ENCODE assay signal across 14 cellular contexts in genomic region chr3:21216598-21216997, GRCh38.
A peak's percentile ranks its signal among the peaks of the same experiment; 100 is the strongest.
DNase-seq lines count a peak whose midpoint lies in the region; ATAC-seq, FAIRE-seq and TF ChIP-seq lines count a peak whose summit lies in the region.
"Had no signal": no experiment of that assay in that cellular context is flagged by ENCODE, and none has a peak within 500 bp of the region (broad histone marks: within the 10 kb centered on the region; RNA-seq: fewer than 3 reads in every experiment).

No MANE protein-coding gene starts in this region.

- WGBS in GM23248 (ENCODE audit: low coverage in 1 of 2, low lambda C conversion rate in 2 of 2, missing lambda C conversion rate in 2 of 2), 2 experiments, result 50 to 78% methylated on average over 1 of the region's 1 CpG
- 64 to 73% (median 68%) methylated on average over 1 of the region's 1 CpG for WGBS in psoas muscle, 3 donors
- WGBS in pancreas, 2 donors, result 43 to 48% methylated on average over 1 of the region's 1 CpG

- intact Hi-C loops in psoas muscle (cut with DNase I) (no loop called here), pancreas (cut with DNase I) (no loop called here)

- no peaks in the 10 kb centered on the region for H3K9me3 ChIP-seq in GM23248 (ENCODE audit: low read depth)
- peaks cover 12% of the 10 kb centered on the region for H3K9me3 ChIP-seq in psoas muscle
- no peaks in the 10 kb centered on the region for H3K9me3 ChIP-seq in pancreas

- no peaks in the 10 kb centered on the region for H4K20me1 ChIP-seq in GM23248 (ENCODE audit: insufficient read depth)

- no peaks in the 10 kb centered on the region for H3K9me2 ChIP-seq in GM23248 (ENCODE audit: insufficient read depth)

- in situ Hi-C loops in GM23248 (cut with MboI) (no loop called here), SK-MEL-5 (cut with HindIII; ENCODE audit: low pct_unique_long_range_greater_than_20kb, low sequenced_read_pairs) (no loop called here)

- FAIRE-seq in pancreas (lab: Jason Lieb, UNC), result no peak

- no peak overlapping the region for H3K4me2 ChIP-seq in GM23248 (ENCODE audit: unreplicated experiment)

- H3K4me1 ChIP-seq in GM23248 (ENCODE audit: insufficient read depth) (no peaks in the 10 kb centered on the region), psoas muscle (no peaks in the 10 kb centered on the region), pancreas (no peaks in the 10 kb centered on the region)
- H3K4me1 ChIP-seq: adrenal gland had no signal

- H3K36me3 ChIP-seq in GM23248 (ENCODE audit: low read depth) (no peaks in the 10 kb centered on the region), psoas muscle (ENCODE audit: insufficient read depth in 1 of 2, low read depth in 1 of 2) (no peaks in the 10 kb centered on the region), pancreas (no peaks in the 10 kb centered on the region)
- H3K36me3 ChIP-seq: adrenal gland had no signal

- no peak overlapping the region for H2AFZ ChIP-seq in GM23248

- DNase-seq in AG08396 (ENCODE audit: low spot score) (peak; percentile 10), GM23248 (peak; percentile 20), SK-MEL-5 (ENCODE audit: low read depth, low spot score) (peak; percentile 74), foreskin melanocyte (peak; percentile 19), NCI-H226 (no peak), NCI-H2081 treated with DMSO at 0.1 percent for 48 hours (lab: John Stamatoyannopoulos, UW) (no peak), psoas muscle (no peak), pancreas (no peak)
- DNase-seq: adrenal gland, COR-L47, mesenchymal stem cell, NCI-H1930 had no signal

- TF ChIP-seq CTCF in psoas muscle (IDR thresholded peaks at IDR 0.05) (no peak), pancreas (IDR thresholded peaks at IDR 0.05) (no peak)

- no peaks in the 10 kb centered on the region for H3F3A ChIP-seq in GM23248 (ENCODE audit: insufficient read depth)

- H3K4me3 ChIP-seq in GM23248 (no peak overlapping the region), psoas muscle (no peak overlapping the region), pancreas (no peak overlapping the region)
- H3K4me3 ChIP-seq: adrenal gland, SK-N-MC had no signal

- H3K9ac ChIP-seq in GM23248, result no peak overlapping the region

- ATAC-seq in psoas muscle (no peak), pancreas (no peak)
- ATAC-seq: sciatic nerve had no signal

- H3K79me2 ChIP-seq in GM23248 (ENCODE audit: insufficient read depth), result no peaks in the 10 kb centered on the region

- no peak overlapping the region for H3K27ac ChIP-seq in GM23248
- H3K27ac ChIP-seq in psoas muscle, result no peak overlapping the region
- H3K27ac ChIP-seq in pancreas, result no peak overlapping the region
- H3K27ac ChIP-seq: adrenal gland, SK-N-MC had no signal

- no peaks in the 10 kb centered on the region for H3K27me3 ChIP-seq in GM23248 (replicated peaks; ENCODE audit: insufficient read depth)
- H3K27me3 ChIP-seq in psoas muscle (ENCODE audit: insufficient read depth in 3 of 3, low read length in 2 of 3), result no peaks in the 10 kb centered on the region
- no peaks in the 10 kb centered on the region for H3K27me3 ChIP-seq in pancreas
- H3K27me3 ChIP-seq: adrenal gland had no signal

Comparison
In these comparisons a context has a peak if more than half of its experiments do, and no peak if none do; other contexts are left out.
1. DNase-seq: peak in AG08396 (single experiment), GM23248 (single experiment), SK-MEL-5 (single experiment) and foreskin melanocyte (single experiment); none in NCI-H226 (single experiment), NCI-H2081 treated with DMSO at 0.1 percent for 48 hours (single experiment), psoas muscle (0 of 2) and pancreas (0 of 6).